Comparison of ENCODE assay signal across 1 cellular context in the genomic region with DNA sequence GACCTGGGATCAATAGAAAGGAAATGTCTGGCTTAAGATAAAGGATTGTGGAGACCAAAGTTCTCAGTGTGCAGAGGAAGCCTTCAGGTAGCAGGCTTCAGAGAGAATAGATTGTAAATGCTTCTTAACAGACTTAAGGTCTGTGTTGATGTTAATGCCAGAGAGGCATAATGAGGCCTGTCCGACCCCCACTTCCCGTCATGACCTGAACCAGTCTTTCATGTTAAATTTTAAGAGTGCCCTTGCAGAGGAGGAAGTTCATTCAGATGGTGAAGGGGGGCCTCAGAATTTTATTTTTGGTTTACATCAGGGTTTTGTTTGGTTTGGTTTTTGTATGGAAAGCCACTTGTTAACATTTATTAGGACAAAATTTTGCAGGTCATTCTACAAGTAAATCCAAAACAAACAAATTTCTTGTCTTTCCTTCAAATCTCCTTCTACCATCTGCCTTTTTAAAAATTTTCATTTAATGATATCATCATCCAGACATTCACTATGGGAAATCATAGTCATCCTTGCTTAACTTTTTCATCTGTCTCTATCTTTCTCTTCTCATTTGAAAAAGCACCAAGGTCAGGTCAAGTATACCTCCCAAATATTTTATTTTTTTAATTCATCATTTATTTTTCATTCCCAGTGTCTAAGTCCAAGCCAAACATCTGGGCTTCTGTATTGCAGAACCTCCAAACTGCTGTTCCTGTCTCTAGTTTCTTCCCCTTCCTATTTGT.
TF ChIP-seq lines count a peak whose summit lies in the region.

No MANE protein-coding gene starts in this region.

TF ChIP-seq in GM23338, 12 proteins besides CTCF, POLR2A, EP300 and RAD21 (continued from another document):
- TF ChIP-seq REST (IDR thresholded peaks at IDR 0.05; ENCODE audit: unreplicated experiment) (no peak), POLR2AphosphoS5 (IDR thresholded peaks at IDR 0.05; ENCODE audit: low read depth) (no peak), EZH2phosphoT487 (IDR thresholded peaks at IDR 0.05; ENCODE audit: unreplicated experiment) (no peak), EZH2 (IDR thresholded peaks at IDR 0.05; ENCODE audit: low read depth, unreplicated experiment) (no peak), JUNB (IDR thresholded peaks at IDR 0.05; ENCODE audit: unreplicated experiment) (no peak)
- TF ChIP-seq, protein P1, sequence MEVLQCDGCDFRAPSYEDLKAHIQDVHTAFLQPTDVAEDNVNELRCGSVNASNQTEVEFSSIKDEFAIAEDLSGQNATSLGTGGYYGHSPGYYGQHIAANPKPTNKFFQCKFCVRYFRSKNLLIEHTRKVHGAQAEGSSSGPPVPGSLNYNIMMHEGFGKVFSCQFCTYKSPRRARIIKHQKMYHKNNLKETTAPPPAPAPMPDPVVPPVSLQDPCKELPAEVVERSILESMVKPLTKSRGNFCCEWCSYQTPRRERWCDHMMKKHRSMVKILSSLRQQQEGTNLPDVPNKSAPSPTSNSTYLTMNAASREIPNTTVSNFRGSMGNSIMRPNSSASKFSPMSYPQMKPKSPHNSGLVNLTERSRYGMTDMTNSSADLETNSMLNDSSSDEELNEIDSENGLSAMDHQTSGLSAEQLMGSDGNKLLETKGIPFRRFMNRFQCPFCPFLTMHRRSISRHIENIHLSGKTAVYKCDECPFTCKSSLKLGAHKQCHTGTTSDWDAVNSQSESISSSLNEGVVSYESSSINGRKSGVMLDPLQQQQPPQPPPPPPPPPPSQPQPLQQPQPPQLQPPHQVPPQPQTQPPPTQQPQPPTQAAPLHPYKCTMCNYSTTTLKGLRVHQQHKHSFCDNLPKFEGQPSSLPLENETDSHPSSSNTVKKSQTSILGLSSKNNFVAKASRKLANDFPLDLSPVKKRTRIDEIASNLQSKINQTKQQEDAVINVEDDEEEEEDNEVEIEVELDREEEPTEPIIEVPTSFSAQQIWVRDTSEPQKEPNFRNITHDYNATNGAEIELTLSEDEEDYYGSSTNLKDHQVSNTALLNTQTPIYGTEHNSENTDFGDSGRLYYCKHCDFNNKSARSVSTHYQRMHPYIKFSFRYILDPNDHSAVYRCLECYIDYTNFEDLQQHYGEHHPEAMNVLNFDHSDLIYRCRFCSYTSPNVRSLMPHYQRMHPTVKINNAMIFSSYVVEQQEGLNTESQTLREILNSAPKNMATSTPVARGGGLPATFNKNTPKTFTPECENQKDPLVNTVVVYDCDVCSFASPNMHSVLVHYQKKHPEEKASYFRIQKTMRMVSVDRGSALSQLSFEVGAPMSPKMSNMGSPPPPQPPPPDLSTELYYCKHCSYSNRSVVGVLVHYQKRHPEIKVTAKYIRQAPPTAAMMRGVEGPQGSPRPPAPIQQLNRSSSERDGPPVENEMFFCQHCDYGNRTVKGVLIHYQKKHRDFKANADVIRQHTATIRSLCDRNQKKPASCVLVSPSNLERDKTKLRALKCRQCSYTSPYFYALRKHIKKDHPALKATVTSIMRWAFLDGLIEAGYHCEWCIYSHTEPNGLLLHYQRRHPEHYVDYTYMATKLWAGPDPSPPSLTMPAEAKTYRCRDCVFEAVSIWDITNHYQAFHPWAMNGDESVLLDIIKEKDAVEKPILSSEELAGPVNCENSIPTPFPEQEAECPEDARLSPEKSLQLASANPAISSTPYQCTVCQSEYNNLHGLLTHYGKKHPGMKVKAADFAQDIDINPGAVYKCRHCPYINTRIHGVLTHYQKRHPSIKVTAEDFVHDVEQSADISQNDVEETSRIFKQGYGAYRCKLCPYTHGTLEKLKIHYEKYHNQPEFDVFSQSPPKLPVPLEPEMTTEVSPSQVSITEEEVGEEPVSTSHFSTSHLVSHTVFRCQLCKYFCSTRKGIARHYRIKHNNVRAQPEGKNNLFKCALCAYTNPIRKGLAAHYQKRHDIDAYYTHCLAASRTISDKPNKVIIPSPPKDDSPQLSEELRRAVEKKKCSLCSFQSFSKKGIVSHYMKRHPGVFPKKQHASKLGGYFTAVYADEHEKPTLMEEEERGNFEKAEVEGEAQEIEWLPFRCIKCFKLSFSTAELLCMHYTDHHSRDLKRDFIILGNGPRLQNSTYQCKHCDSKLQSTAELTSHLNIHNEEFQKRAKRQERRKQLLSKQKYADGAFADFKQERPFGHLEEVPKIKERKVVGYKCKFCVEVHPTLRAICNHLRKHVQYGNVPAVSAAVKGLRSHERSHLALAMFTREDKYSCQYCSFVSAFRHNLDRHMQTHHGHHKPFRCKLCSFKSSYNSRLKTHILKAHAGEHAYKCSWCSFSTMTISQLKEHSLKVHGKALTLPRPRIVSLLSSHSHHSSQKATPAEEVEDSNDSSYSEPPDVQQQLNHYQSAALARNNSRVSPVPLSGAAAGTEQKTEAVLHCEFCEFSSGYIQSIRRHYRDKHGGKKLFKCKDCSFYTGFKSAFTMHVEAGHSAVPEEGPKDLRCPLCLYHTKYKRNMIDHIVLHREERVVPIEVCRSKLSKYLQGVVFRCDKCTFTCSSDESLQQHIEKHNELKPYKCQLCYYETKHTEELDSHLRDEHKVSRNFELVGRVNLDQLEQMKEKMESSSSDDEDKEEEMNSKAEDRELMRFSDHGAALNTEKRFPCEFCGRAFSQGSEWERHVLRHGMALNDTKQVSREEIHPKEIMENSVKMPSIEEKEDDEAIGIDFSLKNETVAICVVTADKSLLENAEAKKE (CRISPR knock-in tag; IDR thresholded peaks at IDR 0.05), result no peak
TF ChIP-seq in GM23338: peak in this region for 0.
